In genomic region chr3:10344944-10345575, GRCh38 we compare ENCODE assay signal across 20 cellular contexts. TPM values are rescaled to one million over a fixed set of nuclear protein-coding genes. Genes with fewer than 3 reads are reported as not detected.
DNase-seq lines count a peak whose midpoint lies in the region; ATAC-seq and TF ChIP-seq lines count a peak whose summit lies in the region.
"Had no signal": no experiment of that assay in that cellular context is flagged by ENCODE, and none has a peak within 500 bp of the region (broad histone marks: within the 10 kb centered on the region; RNA-seq: fewer than 3 reads in every experiment).

No MANE protein-coding gene starts in this region.

- H2AK5ac ChIP-seq in neuronal stem cell (ENCODE audit: low read depth, low read length) = peak overlapping the region; percentile 64

- H4K8ac ChIP-seq in neuronal stem cell (ENCODE audit: low read depth, low read length) = no peak overlapping the region

- no peak overlapping the region for H3K4ac ChIP-seq in neuronal stem cell (ENCODE audit: low read length)

- no peak overlapping the region for H2BK5ac ChIP-seq in neuronal stem cell (ENCODE audit: low read length)

- ATAC-seq in stimulated activated naive CD8-positive, alpha-beta T cell treated with anti-CD3 and anti-CD28 coated beads, Interleukin-15, amount 100 ng/mL, for 72 hours = peak; percentile 8
- no peak for ATAC-seq in stimulated activated naive CD8-positive, alpha-beta T cell treated with anti-CD3 and anti-CD28 coated beads, Interleukin-15, Interleukin-2, amounts not matched to agents 100 U/mL and 50 U/mL, for 24 hours
- no peak for ATAC-seq in HG03460 (IDR thresholded peaks at IDR 0.05; ENCODE audit: unreplicated experiment)
- ATAC-seq: CD8-positive, alpha-beta T cell had no signal

- peak overlapping the region; percentile 26 for H3K23ac ChIP-seq in neuronal stem cell (ENCODE audit: low read depth, low read length, poor library complexity)

- no peaks in the 10 kb centered on the region for H3K27me3 ChIP-seq in dorsolateral prefrontal cortex
- H3K27me3 ChIP-seq in neuronal stem cell (ENCODE audit: control insufficient read depth in 3 of 3, insufficient read depth in 3 of 3, low read depth in 1 of 3, low read length in 3 of 3) = peaks cover 0 to 43% (median 0%) of the 10 kb centered on the region in 3 experiments
- H3K27me3 ChIP-seq: MG63 had no signal

- H3K9ac ChIP-seq in neuronal stem cell (ENCODE audit: low read depth, low read length, poor library complexity) = peak overlapping the region; percentile 34

- no peak overlapping the region for H2BK120ac ChIP-seq in neuronal stem cell (ENCODE audit: low read depth, low read length)

- H3K4me3 ChIP-seq in dorsolateral prefrontal cortex (no peak overlapping the region), neuronal stem cell (ENCODE audit: low read length in 2 of 2) (no peak overlapping the region)
- H3K4me3 ChIP-seq: GM12878, MG63 had no signal

- no peak overlapping the region for H2BK12ac ChIP-seq in neuronal stem cell (ENCODE audit: low read length)

- DNase-seq in stimulated activated naive CD8-positive, alpha-beta T cell treated with anti-CD3 and anti-CD28 coated beads, Interleukin-15, amount 100 ng/mL, for 72 hours = no peak
- no peak for DNase-seq in stimulated activated naive CD8-positive, alpha-beta T cell treated with anti-CD3 and anti-CD28 coated beads, Interleukin-15, Interleukin-2, amounts not matched to agents 100 U/mL and 50 U/mL, for 24 hours
- DNase-seq in dorsolateral prefrontal cortex (no peak), neuronal stem cell (ENCODE audit: low spot score) (no peak), SHP77 (lab: John Stamatoyannopoulos, UW) (no peak)
- DNase-seq in activated naive CD4-positive, alpha-beta T cell (lab: John Stamatoyannopoulos, UW) = no peak
- DNase-seq: CD8-positive, alpha-beta T cell; EL; GOT3; HCEC 1CT; KG1; MG63; NCI-H2029; NCI-H524 treated with DMSO at 0.1 percent for 48 hours; NCI-H774; PC-3 had no signal

- peak overlapping the region; percentile 13 for H3K18ac ChIP-seq in neuronal stem cell (ENCODE audit: low read length)

- peaks cover 10% of the 10 kb centered on the region for H3K27me3 Mint-ChIP-seq in stimulated activated naive CD8-positive, alpha-beta T cell treated with anti-CD3 and anti-CD28 coated beads, Interleukin-15, amount 100 ng/mL, for 72 hours

- TF ChIP-seq CTCF in dorsolateral prefrontal cortex (IDR thresholded peaks at IDR 0.05 in 54 of 56, conservative IDR thresholded peaks at IDR 0.05 in 2 of 56; ENCODE audit: low read depth in 1 of 56, partially characterized antibody in 56 of 56) = no peak

- H3K4me1 ChIP-seq in neuronal stem cell (ENCODE audit: control insufficient read depth in 2 of 2, insufficient read depth in 1 of 2, low read depth in 1 of 2, low read length in 2 of 2) = no peaks in the 10 kb centered on the region

- no peak overlapping the region for H4K91ac ChIP-seq in neuronal stem cell (ENCODE audit: low read depth, low read length, poor library complexity)

- no peak overlapping the region for H3K4me3 Mint-ChIP-seq in stimulated activated naive CD8-positive, alpha-beta T cell treated with anti-CD3 and anti-CD28 coated beads, Interleukin-15, amount 100 ng/mL, for 72 hours
- H3K4me3 Mint-ChIP-seq: CD8-positive, alpha-beta T cell had no signal

- H3K4me1 Mint-ChIP-seq in stimulated activated naive CD8-positive, alpha-beta T cell treated with anti-CD3 and anti-CD28 coated beads, Interleukin-15, amount 100 ng/mL, for 72 hours = peaks cover 5% of the 10 kb centered on the region

- H2AFZ ChIP-seq in neuronal stem cell (ENCODE audit: low read length) = no peak overlapping the region

- intact Hi-C loops in dorsolateral prefrontal cortex (cut with DNase I) = loop anchor here (2.0 to 5.0 kb wide), 2 partner anchors 392 to 394 kb away; no protein-coding TSS in a partner anchor

- H3K79me1 ChIP-seq in neuronal stem cell (ENCODE audit: low read depth, low read length) = no peaks in the 10 kb centered on the region

- no peak overlapping the region for H3K27ac Mint-ChIP-seq in stimulated activated naive CD8-positive, alpha-beta T cell treated with anti-CD3 and anti-CD28 coated beads, Interleukin-15, amount 100 ng/mL, for 72 hours
- H3K27ac Mint-ChIP-seq: CD8-positive, alpha-beta T cell had no signal

- H3K27ac ChIP-seq in dorsolateral prefrontal cortex (peak overlapping the region in 48 of 59 donors; percentile 13 to 78 (median 48)), neuronal stem cell (replicated peaks; ENCODE audit: low read length) (no peak overlapping the region)
- H3K27ac ChIP-seq: C4-2B had no signal

- H3K9me3 ChIP-seq in neuronal stem cell (replicated peaks in 1 of 2; ENCODE audit: control insufficient read depth in 2 of 2, insufficient read depth in 1 of 2, low read depth in 1 of 2, low read length in 2 of 2) = no peaks in the 10 kb centered on the region
- H3K9me3 ChIP-seq: MG63 had no signal

- no peak overlapping the region for H3K4me2 ChIP-seq in neuronal stem cell (ENCODE audit: insufficient read depth, low read length, poor library complexity, severe bottlenecking)

- no peak overlapping the region for H2BK15ac ChIP-seq in neuronal stem cell (ENCODE audit: low read length)

- peak overlapping the region; percentile 14 for H3K14ac ChIP-seq in neuronal stem cell (ENCODE audit: low read length)

- no CpG with 5 or more reads among the region's 19 CpGs for WGBS in neuronal stem cell (ENCODE audit: extremely low coverage in 2 of 2, insufficient read length in 2 of 2, insufficient replicate concordance in 1 of 2), 2 donors

- no peaks in the 10 kb centered on the region for H3K36me3 ChIP-seq in neuronal stem cell (replicated peaks in 1 of 2; ENCODE audit: control insufficient read depth in 2 of 2, insufficient read depth in 2 of 2, low read length in 2 of 2)
- H3K36me3 ChIP-seq: MG63 had no signal

- no peaks in the 10 kb centered on the region for H3K9me3 Mint-ChIP-seq in stimulated activated naive CD8-positive, alpha-beta T cell treated with anti-CD3 and anti-CD28 coated beads, Interleukin-15, amount 100 ng/mL, for 72 hours
- H3K9me3 Mint-ChIP-seq: CD8-positive, alpha-beta T cell had no signal

RNA-seq across cellular contexts. Expression of gene SEC13, which starts 24.1 kb away (rescaled TPM):
- total RNA-seq in dorsolateral prefrontal cortex = 10 to 100 TPM; 42.9 to 78.5 (median 62.1) TPM
- polyA plus RNA-seq in neuronal stem cell (2013, experiment 1 of 2) = 103 TPM
- 99.6 TPM for polyA plus RNA-seq in neuronal stem cell (2013, experiment 2 of 2)

RNA-seq across cellular contexts. Expression of gene GHRL, which starts 52.3 kb away (rescaled TPM):
- total RNA-seq in dorsolateral prefrontal cortex = 1 to 10 TPM in 72 of 120 experiments, under 1 TPM in 24, not detected in 24; 0.32 to 6.7 (median 1.6) TPM
- not detected for polyA plus RNA-seq in neuronal stem cell (2013, experiment 1 of 2)
- 0.21 TPM for polyA plus RNA-seq in neuronal stem cell (2013, experiment 2 of 2)
- total RNA-seq: PC-3 had no signal
- polyA plus RNA-seq: AG04450 had no signal
